In genomic region chr3:42846682-42847522, GRCh38 we compare ENCODE assay signal across 1 cellular context.
TF ChIP-seq lines count a peak whose summit lies in the region.

No MANE protein-coding gene starts in this region.

TF ChIP-seq in WTC11, 78 proteins besides CTCF, POLR2A, EP300 and RAD21 (continued from another document):
- TF ChIP-seq, protein P1, sequence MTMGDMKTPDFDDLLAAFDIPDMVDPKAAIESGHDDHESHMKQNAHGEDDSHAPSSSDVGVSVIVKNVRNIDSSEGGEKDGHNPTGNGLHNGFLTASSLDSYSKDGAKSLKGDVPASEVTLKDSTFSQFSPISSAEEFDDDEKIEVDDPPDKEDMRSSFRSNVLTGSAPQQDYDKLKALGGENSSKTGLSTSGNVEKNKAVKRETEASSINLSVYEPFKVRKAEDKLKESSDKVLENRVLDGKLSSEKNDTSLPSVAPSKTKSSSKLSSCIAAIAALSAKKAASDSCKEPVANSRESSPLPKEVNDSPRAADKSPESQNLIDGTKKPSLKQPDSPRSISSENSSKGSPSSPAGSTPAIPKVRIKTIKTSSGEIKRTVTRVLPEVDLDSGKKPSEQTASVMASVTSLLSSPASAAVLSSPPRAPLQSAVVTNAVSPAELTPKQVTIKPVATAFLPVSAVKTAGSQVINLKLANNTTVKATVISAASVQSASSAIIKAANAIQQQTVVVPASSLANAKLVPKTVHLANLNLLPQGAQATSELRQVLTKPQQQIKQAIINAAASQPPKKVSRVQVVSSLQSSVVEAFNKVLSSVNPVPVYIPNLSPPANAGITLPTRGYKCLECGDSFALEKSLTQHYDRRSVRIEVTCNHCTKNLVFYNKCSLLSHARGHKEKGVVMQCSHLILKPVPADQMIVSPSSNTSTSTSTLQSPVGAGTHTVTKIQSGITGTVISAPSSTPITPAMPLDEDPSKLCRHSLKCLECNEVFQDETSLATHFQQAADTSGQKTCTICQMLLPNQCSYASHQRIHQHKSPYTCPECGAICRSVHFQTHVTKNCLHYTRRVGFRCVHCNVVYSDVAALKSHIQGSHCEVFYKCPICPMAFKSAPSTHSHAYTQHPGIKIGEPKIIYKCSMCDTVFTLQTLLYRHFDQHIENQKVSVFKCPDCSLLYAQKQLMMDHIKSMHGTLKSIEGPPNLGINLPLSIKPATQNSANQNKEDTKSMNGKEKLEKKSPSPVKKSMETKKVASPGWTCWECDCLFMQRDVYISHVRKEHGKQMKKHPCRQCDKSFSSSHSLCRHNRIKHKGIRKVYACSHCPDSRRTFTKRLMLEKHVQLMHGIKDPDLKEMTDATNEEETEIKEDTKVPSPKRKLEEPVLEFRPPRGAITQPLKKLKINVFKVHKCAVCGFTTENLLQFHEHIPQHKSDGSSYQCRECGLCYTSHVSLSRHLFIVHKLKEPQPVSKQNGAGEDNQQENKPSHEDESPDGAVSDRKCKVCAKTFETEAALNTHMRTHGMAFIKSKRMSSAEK (CRISPR knock-in tag; IDR thresholded peaks at IDR 0.05; ENCODE audit: borderline replicate concordance) = no peak
- no peak for TF ChIP-seq ZBTB21 (CRISPR knock-in tag; IDR thresholded peaks at IDR 0.05; ENCODE audit: borderline replicate concordance)
- TF ChIP-seq, protein P2, sequence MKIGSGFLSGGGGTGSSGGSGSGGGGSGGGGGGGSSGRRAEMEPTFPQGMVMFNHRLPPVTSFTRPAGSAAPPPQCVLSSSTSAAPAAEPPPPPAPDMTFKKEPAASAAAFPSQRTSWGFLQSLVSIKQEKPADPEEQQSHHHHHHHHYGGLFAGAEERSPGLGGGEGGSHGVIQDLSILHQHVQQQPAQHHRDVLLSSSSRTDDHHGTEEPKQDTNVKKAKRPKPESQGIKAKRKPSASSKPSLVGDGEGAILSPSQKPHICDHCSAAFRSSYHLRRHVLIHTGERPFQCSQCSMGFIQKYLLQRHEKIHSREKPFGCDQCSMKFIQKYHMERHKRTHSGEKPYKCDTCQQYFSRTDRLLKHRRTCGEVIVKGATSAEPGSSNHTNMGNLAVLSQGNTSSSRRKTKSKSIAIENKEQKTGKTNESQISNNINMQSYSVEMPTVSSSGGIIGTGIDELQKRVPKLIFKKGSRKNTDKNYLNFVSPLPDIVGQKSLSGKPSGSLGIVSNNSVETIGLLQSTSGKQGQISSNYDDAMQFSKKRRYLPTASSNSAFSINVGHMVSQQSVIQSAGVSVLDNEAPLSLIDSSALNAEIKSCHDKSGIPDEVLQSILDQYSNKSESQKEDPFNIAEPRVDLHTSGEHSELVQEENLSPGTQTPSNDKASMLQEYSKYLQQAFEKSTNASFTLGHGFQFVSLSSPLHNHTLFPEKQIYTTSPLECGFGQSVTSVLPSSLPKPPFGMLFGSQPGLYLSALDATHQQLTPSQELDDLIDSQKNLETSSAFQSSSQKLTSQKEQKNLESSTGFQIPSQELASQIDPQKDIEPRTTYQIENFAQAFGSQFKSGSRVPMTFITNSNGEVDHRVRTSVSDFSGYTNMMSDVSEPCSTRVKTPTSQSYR (CRISPR knock-in tag; IDR thresholded peaks at IDR 0.05) = no peak
